ENCODE assay signal across 16 cellular contexts in the genomic region with DNA sequence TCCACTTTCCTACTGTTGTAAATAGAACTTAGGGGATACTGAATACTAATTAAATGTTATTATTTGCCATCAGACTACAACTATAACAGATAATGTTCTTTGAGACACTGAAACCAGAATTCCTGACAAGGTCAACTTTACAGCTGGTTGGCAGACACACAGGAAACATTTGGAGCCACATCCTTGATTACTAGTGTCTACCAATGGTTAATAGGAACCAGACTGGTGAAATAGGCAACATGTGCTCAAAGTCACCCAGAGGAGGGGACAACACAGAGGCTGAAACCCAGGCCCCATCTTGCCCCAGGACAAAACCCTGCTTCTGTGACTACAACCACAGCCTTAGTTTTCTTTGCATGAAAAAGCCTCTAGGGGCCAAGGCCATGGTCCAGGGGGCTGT. TPM values are rescaled to one million over a fixed set of nuclear protein-coding genes. Genes with fewer than 3 reads are reported as not detected.
DNase-seq lines count a peak whose midpoint lies in the region; ATAC-seq and TF ChIP-seq lines count a peak whose summit lies in the region.
"Had no signal": no experiment of that assay in that cellular context is flagged by ENCODE, and none has a peak within 500 bp of the region (broad histone marks: within the 10 kb centered on the region; RNA-seq: fewer than 3 reads in every experiment).

No MANE protein-coding gene starts in this region.

- H3K4me1 ChIP-seq in HCT116 (ENCODE audit: control insufficient read depth in 1 of 2, insufficient read depth in 2 of 2, low read length in 2 of 2) (peaks cover 24 to 59% of the 10 kb centered on the region in 2 experiments), mesenchymal stem cell (ENCODE audit: control insufficient read depth, insufficient read depth, low read depth, low read length) (peaks cover 21% of the 10 kb centered on the region)

- H2BK12ac ChIP-seq in mesenchymal stem cell (ENCODE audit: low read length in 2 of 2): peak overlapping the region; percentile 69 to 96

- H2BK15ac ChIP-seq in mesenchymal stem cell (ENCODE audit: low read depth, poor library complexity, severe bottlenecking): peak overlapping the region; percentile 95

- BruUV-seq in HCT116 (replicated peaks; lab: Mats Ljungman, UMichigan): no TSS peak

- H2AK5ac ChIP-seq in mesenchymal stem cell (ENCODE audit: low read length, severe bottlenecking): peak overlapping the region; percentile 100

- H3K4me3 ChIP-seq in AG04450 (ENCODE audit: low read depth, low read length): no peak overlapping the region
- H3K4me3 ChIP-seq in HCT116 (replicated peaks in 1 of 2; ENCODE audit: low read depth in 1 of 2, low read length in 2 of 2): no peak overlapping the region
- H3K4me3 ChIP-seq in mesenchymal stem cell (ENCODE audit: insufficient read depth in 1 of 2, low read depth in 1 of 2, low read length in 2 of 2): no peak overlapping the region
- H3K4me3 ChIP-seq: BLaER1, heart left ventricle had no signal

- H2AFZ ChIP-seq in HCT116 (ENCODE audit: low read depth, low read length, poor library complexity, severe bottlenecking) (peak overlapping the region; percentile 37), mesenchymal stem cell (ENCODE audit: low read depth, low read length) (no peak overlapping the region)

- peak overlapping the region; percentile 91 for H3K27ac ChIP-seq in AG04450 (ENCODE audit: low read depth, low read length)
- no peak overlapping the region for H3K27ac ChIP-seq in HCT116 (ENCODE audit: low read depth, low read length)
- peak overlapping the region; percentile 98 for H3K27ac ChIP-seq in mesenchymal stem cell (ENCODE audit: low read length, poor library complexity, severe bottlenecking)
- H3K27ac ChIP-seq: BLaER1, heart left ventricle had no signal

- H3K27ac Mint-ChIP-seq in activated naive CD8-positive, alpha-beta T cell treated with anti-CD3 and anti-CD28 coated beads for 36 hours: peak overlapping the region; percentile 80

- no peak overlapping the region for H3K4me2 ChIP-seq in HCT116 (ENCODE audit: low read length)
- no peak overlapping the region for H3K4me2 ChIP-seq in mesenchymal stem cell (ENCODE audit: low read length, poor library complexity, severe bottlenecking)

- H3K79me2 ChIP-seq in HCT116 (ENCODE audit: insufficient read depth, low read length): no peaks in the 10 kb centered on the region

- H4K20me1 ChIP-seq in HCT116 (ENCODE audit: insufficient read depth): no peaks in the 10 kb centered on the region
- H4K20me1 ChIP-seq: BLaER1 had no signal

- peak overlapping the region; percentile 76 for H2BK5ac ChIP-seq in mesenchymal stem cell (ENCODE audit: low read depth, low read length, poor library complexity, severe bottlenecking)

- TF ChIP-seq POLR2A in HCT116 (IDR thresholded peaks at IDR 0.05; ENCODE audit: borderline replicate concordance, extremely low read depth, insufficient read depth, insufficient read length): no peak

- H3K79me1 ChIP-seq in mesenchymal stem cell (replicated peaks; ENCODE audit: low read length, poor library complexity, severe bottlenecking): peaks cover under 1% of the 10 kb centered on the region

- no peak overlapping the region for H3K4me3 Mint-ChIP-seq in activated naive CD8-positive, alpha-beta T cell treated with anti-CD3 and anti-CD28 coated beads for 36 hours

- CTCF ChIA-PET in AG04450 (lab: Charles Lee) (interaction anchor here (0.5 to 1.7 kb wide), 3 partner anchors 11 to 75 kb away, joined by 4 to 7 read pairs (median 5); no protein-coding TSS in a partner anchor), HCT116 (lab: Charles Lee) (no interaction called here)

- no peak overlapping the region for H3K23ac ChIP-seq in mesenchymal stem cell (ENCODE audit: low read length in 2 of 2)

- H3K9ac ChIP-seq in HCT116 (ENCODE audit: low read length) (no peak overlapping the region), mesenchymal stem cell (ENCODE audit: low read length) (no peak overlapping the region)
- H3K9ac ChIP-seq: BLaER1 had no signal

- H2BK120ac ChIP-seq in mesenchymal stem cell (ENCODE audit: low read depth, low read length): peak overlapping the region; percentile 98

- POLR2A ChIA-PET in AG04450 (lab: Yijun Ruan, JAX): no interaction called here
- POLR2A ChIA-PET in HCT116 (lab: Charles Lee): interaction anchor here (1.0 kb wide), 1 partner anchor 47 kb away, joined by 3 read pairs; a partner anchor contains a TSS

- peak overlapping the region; percentile 62 to 95 for H3K4ac ChIP-seq in mesenchymal stem cell (ENCODE audit: low read depth in 1 of 2, low read length in 2 of 2)

- H3K36me3 ChIP-seq in HCT116 (ENCODE audit: control insufficient read depth in 1 of 2, insufficient read depth in 2 of 2, low read length in 2 of 2) (no peaks in the 10 kb centered on the region), mesenchymal stem cell (ENCODE audit: control insufficient read depth in 1 of 2, insufficient read depth in 2 of 2, low read depth in 1 of 2, low read length in 2 of 2) (no peaks in the 10 kb centered on the region)
- H3K36me3 ChIP-seq: BLaER1, heart left ventricle had no signal

- H3K27me3 ChIP-seq in AG04450 (ENCODE audit: control insufficient read depth, insufficient read depth, low read length): no peaks in the 10 kb centered on the region
- no peaks in the 10 kb centered on the region for H3K27me3 ChIP-seq in HCT116 (ENCODE audit: insufficient read depth, low read length)
- no peaks in the 10 kb centered on the region for H3K27me3 ChIP-seq in mesenchymal stem cell (ENCODE audit: control insufficient read depth in 1 of 2, insufficient read depth in 1 of 2, low read length in 2 of 2)
- H3K27me3 ChIP-seq: BLaER1 had no signal

- H3K9me3 Mint-ChIP-seq in activated naive CD8-positive, alpha-beta T cell treated with anti-CD3 and anti-CD28 coated beads for 36 hours: peaks cover 2% of the 10 kb centered on the region

- peak overlapping the region; percentile 66 for H4K8ac ChIP-seq in mesenchymal stem cell (ENCODE audit: low read length)

- no peak for TF ChIP-seq CTCF in AG04450 (IDR thresholded peaks at IDR 0.05; ENCODE audit: low read depth, low read length)
- no peak for TF ChIP-seq CTCF in HCT116 (IDR thresholded peaks at IDR 0.05 in 2 of 3, conservative IDR thresholded peaks at IDR 0.05 in 1 of 3; ENCODE audit: borderline replicate concordance in 1 of 3, insufficient read depth in 1 of 3, low read depth in 2 of 3, low read length in 2 of 3)

- H3K9me3 ChIP-seq in AG04450 (ENCODE audit: control insufficient read depth, insufficient read depth, low read length) (no peaks in the 10 kb centered on the region), HCT116 (ENCODE audit: control insufficient read depth in 1 of 2, insufficient read depth in 1 of 2, low read depth in 1 of 2, low read length in 2 of 2) (no peaks in the 10 kb centered on the region), mesenchymal stem cell (ENCODE audit: control insufficient read depth, low read length) (no peaks in the 10 kb centered on the region)

- no peak overlapping the region for H3K14ac ChIP-seq in mesenchymal stem cell (ENCODE audit: low read length in 2 of 2)

- no peak for ATAC-seq in HCT116
- ATAC-seq in GM18498 (IDR thresholded peaks at IDR 0.05; ENCODE audit: unreplicated experiment): no peak
- ATAC-seq in GM18520 (IDR thresholded peaks at IDR 0.05; ENCODE audit: unreplicated experiment): no peak
- ATAC-seq: heart left ventricle had no signal

- H3K4me1 Mint-ChIP-seq in activated naive CD8-positive, alpha-beta T cell treated with anti-CD3 and anti-CD28 coated beads for 36 hours: peaks cover 53% of the 10 kb centered on the region

- peak overlapping the region; percentile 71 to 88 for H3K18ac ChIP-seq in mesenchymal stem cell (ENCODE audit: low read depth in 1 of 2, low read length in 2 of 2)

- peaks cover 2% of the 10 kb centered on the region for H3K36me3 Mint-ChIP-seq in activated naive CD8-positive, alpha-beta T cell treated with anti-CD3 and anti-CD28 coated beads for 36 hours

- no peaks in the 10 kb centered on the region for H3K27me3 Mint-ChIP-seq in activated naive CD8-positive, alpha-beta T cell treated with anti-CD3 and anti-CD28 coated beads for 36 hours

- no peaks in the 10 kb centered on the region for H3K9me2 ChIP-seq in HCT116 (ENCODE audit: insufficient read depth)

- H4K91ac ChIP-seq in mesenchymal stem cell (ENCODE audit: low read length): peak overlapping the region; percentile 98

- no peak for TF ChIP-seq RAD21 in HCT116 (IDR thresholded peaks at IDR 0.05; ENCODE audit: low read depth)

- RAD21 ChIA-PET in HCT116 (lab: Charles Lee; ENCODE audit: low non-redundant PET in 1 of 2, low total read pairs in 2 of 2, uncharacterized antibody in 2 of 2, unreplicated experiment in 2 of 2): no interaction called here

- DNase-seq in AG04450 (ENCODE audit: low read depth, low spot score): no peak
- DNase-seq in HCT116 (ENCODE audit: low read depth, low spot score): no peak
- DNase-seq in activated naive CD8-positive, alpha-beta T cell treated with anti-CD3 and anti-CD28 coated beads for 36 hours: no peak
- no peak for DNase-seq in mesenchymal stem cell
- DNase-seq in T-helper 9 cell: no peak
- no peak for DNase-seq in COR-L47 (lab: John Stamatoyannopoulos, UW)
- DNase-seq: activated effector memory CD4-positive, alpha-beta T cell treated with anti-CD3 and anti-CD28 coated beads, Interleukin-2, amount 50 U/mL, for 16 hours; cortex of kidney; erythroblast; heart left ventricle; MM.1S; NCI-H187; substantia nigra had no signal

- intact Hi-C loops in HCT116 (cut with micrococcal nuclease): loop anchor here (5.0 kb wide), 1 partner anchor 40 kb away; no protein-coding TSS in a partner anchor

TF ChIP-seq in HCT116, 20 proteins besides CTCF, POLR2A, EP300 and RAD21 (continues in another document):
- no peak for TF ChIP-seq TCF7L2 (IDR thresholded peaks at IDR 0.05; ENCODE audit: borderline replicate concordance, extremely low read depth, insufficient read depth, insufficient read length)
- no peak for TF ChIP-seq SIN3A (IDR thresholded peaks at IDR 0.05; ENCODE audit: low read depth)
- TF ChIP-seq CEBPB (IDR thresholded peaks at IDR 0.05; ENCODE audit: low read depth): no peak
- TF ChIP-seq SRF (IDR thresholded peaks at IDR 0.05; ENCODE audit: low read depth): no peak
- no peak for TF ChIP-seq ZFX (IDR thresholded peaks at IDR 0.05)
- TF ChIP-seq ZNF274 (IDR thresholded peaks at IDR 0.05; ENCODE audit: low read depth, low read length): no peak
- TF ChIP-seq JUND (IDR thresholded peaks at IDR 0.05): no peak
- no peak for TF ChIP-seq CBX3 (IDR thresholded peaks at IDR 0.05; ENCODE audit: low read depth)
- no peak for TF ChIP-seq FOSL1 (IDR thresholded peaks at IDR 0.05; ENCODE audit: low read depth)
- no peak for TF ChIP-seq EGR1 (IDR thresholded peaks at IDR 0.05; ENCODE audit: low read depth)
- TF ChIP-seq POLR2AphosphoS5 (IDR thresholded peaks at IDR 0.05; ENCODE audit: low read depth, low read length): no peak

RNA-seq across cellular contexts. Expression of a gene that starts 47.8 kb away (rescaled TPM):
- polyA plus RNA-seq in AG04450 (2011; rRNA removed): 127 and 164 TPM in 2 replicates
- polyA minus RNA-seq in AG04450 (2011; rRNA and poly(A)+ RNA removed): 95.4 and 148 TPM in 2 replicates
- 68.2 TPM for total RNA-seq in HCT116 (2021; ENCODE audit: unreplicated experiment)
- 86.0 and 100 TPM in 2 replicates for polyA plus RNA-seq in HCT116 (2012)
- total RNA-seq in activated naive CD8-positive, alpha-beta T cell treated with anti-CD3 and anti-CD28 coated beads for 36 hours: 1 to 10 TPM; 8.4 to 9.9 TPM
- 234 TPM for polyA plus RNA-seq in mesenchymal stem cell (2013, experiment 1 of 2)
- polyA plus RNA-seq in mesenchymal stem cell (2013, experiment 2 of 2): 238 TPM
